ENCODE assay signal across 1 cellular context in genomic region chr15:63436872-63437375, GRCh38.
TF ChIP-seq lines count a peak whose summit lies in the region.

No MANE protein-coding gene starts in this region.

TF ChIP-seq in K562, 482 proteins besides CTCF, POLR2A, EP300 and RAD21 (continued from another document):
- TF ChIP-seq FOXO4 (CRISPR knock-in tag; IDR thresholded peaks at IDR 0.05) (no peak), AFF4 (CRISPR knock-in tag; IDR thresholded peaks at IDR 0.05) (no peak), RBM22 (IDR thresholded peaks at IDR 0.05; ENCODE audit: low read depth, low read length, poor library complexity, severe bottlenecking) (no peak), ELF4 (CRISPR knock-in tag; IDR thresholded peaks at IDR 0.05) (0 out of 2 replicates have a peak, but pooled peaks have one; percentile 65), ZC3H4 (CRISPR knock-in tag; IDR thresholded peaks at IDR 0.05; ENCODE audit: borderline replicate concordance) (no peak), ZNF449 (CRISPR knock-in tag; IDR thresholded peaks at IDR 0.05) (no peak), ELK3 (CRISPR knock-in tag; IDR thresholded peaks at IDR 0.05) (no peak), HDGF (IDR thresholded peaks at IDR 0.05) (no peak), SMAD4 (CRISPR knock-in tag; conservative IDR thresholded peaks at IDR 0.05) (peak; percentile 46), ZBTB17 (CRISPR knock-in tag; IDR thresholded peaks at IDR 0.05) (peak; percentile 93), FOXJ3 (CRISPR knock-in tag; IDR thresholded peaks at IDR 0.05) (no peak), ARID1B (IDR thresholded peaks at IDR 0.05) (peak; percentile 50), MLLT1 (IDR thresholded peaks at IDR 0.05) (peak in 1 of 2 experiments; percentile 91; a peak in 2 of 4 replicates), TRIM28 (IDR thresholded peaks at IDR 0.05) (peak; percentile 50; the same call in 1 of the 2 replicates), CHD2 (IDR thresholded peaks at IDR 0.05; ENCODE audit: low read depth, low read length) (no peak), ELF2 (CRISPR knock-in tag; IDR thresholded peaks at IDR 0.05) (peak; percentile 21; the same call in 1 of the 2 replicates), XRCC5 (IDR thresholded peaks at IDR 0.05; ENCODE audit: low read depth, low read length) (no peak), TSC22D4 (tag; IDR thresholded peaks at IDR 0.05) (no peak), CEBPB (tag; IDR thresholded peaks at IDR 0.05) (no peak), SMARCA4 (IDR thresholded peaks at IDR 0.05) (peak; percentile 57), PKNOX1 (IDR thresholded peaks at IDR 0.05) (peak; percentile 73), PHB2 (IDR thresholded peaks at IDR 0.05; ENCODE audit: low read depth) (no peak), NELFE (IDR thresholded peaks at IDR 0.05; ENCODE audit: insufficient read depth, insufficient read length) (no peak), USF2 (CRISPR knock-in tag; IDR thresholded peaks at IDR 0.05) (no peak), ZNF121 (CRISPR knock-in tag; conservative IDR thresholded peaks at IDR 0.05) (no peak), KDM1A (IDR thresholded peaks at IDR 0.05) (no peak), BRCA1 (IDR thresholded peaks at IDR 0.05) (no peak), BRCA1 (CRISPR knock-in tag; IDR thresholded peaks at IDR 0.05) (no peak), TAF1 (IDR thresholded peaks at IDR 0.05; ENCODE audit: control insufficient read depth, extremely low read depth, insufficient read depth, low read length, severe bottlenecking) (peak; percentile 18), ZNF23 (CRISPR knock-in tag; IDR thresholded peaks at IDR 0.05) (no peak), RCOR1 (IDR thresholded peaks at IDR 0.05; ENCODE audit: borderline replicate concordance in 1 of 2, low read depth in 2 of 2, low read length in 2 of 2) (peak in 1 of 2 experiments; percentile 74; a peak in 2 of 4 replicates), NFIX (CRISPR knock-in tag; IDR thresholded peaks at IDR 0.05; ENCODE audit: low read depth) (peak; percentile 94), ATF4 (CRISPR knock-in tag; IDR thresholded peaks at IDR 0.05) (0 out of 2 replicates have a peak, but pooled peaks have one; percentile 2), TFAP4 (CRISPR knock-in tag; IDR thresholded peaks at IDR 0.05; ENCODE audit: borderline replicate concordance) (peak; percentile 31; the same call in 1 of the 2 replicates)
